In genomic region chr6:14861491-14861943, GRCh38 we compare ENCODE assay signal across 1 cellular context.
TF ChIP-seq lines count a peak whose summit lies in the region.

No MANE protein-coding gene starts in this region.

TF ChIP-seq in K562, 482 proteins besides CTCF, POLR2A, EP300 and RAD21 (continued from another document and continues in another):
- TF ChIP-seq MAX (CRISPR knock-in tag; IDR thresholded peaks at IDR 0.05), result no peak
- peak; percentile 78 to 84; a peak in 3 of 4 replicates for TF ChIP-seq KDM1A (IDR thresholded peaks at IDR 0.05)
- peak; percentile 34; the same call in 1 of the 2 replicates for TF ChIP-seq MTA3 (IDR thresholded peaks at IDR 0.05; ENCODE audit: borderline replicate concordance)
- no peak for TF ChIP-seq KAT2B (IDR thresholded peaks at IDR 0.05; ENCODE audit: low read depth, low read length)
- no peak for TF ChIP-seq UBTF (IDR thresholded peaks at IDR 0.05; ENCODE audit: borderline replicate concordance in 1 of 2, low read depth in 2 of 2, low read length in 2 of 2)
- TF ChIP-seq HSF4 (CRISPR knock-in tag; IDR thresholded peaks at IDR 0.05; ENCODE audit: borderline replicate concordance), result no peak
- no peak for TF ChIP-seq TFAP4 (CRISPR knock-in tag; IDR thresholded peaks at IDR 0.05; ENCODE audit: borderline replicate concordance)
- no peak for TF ChIP-seq CHD2 (IDR thresholded peaks at IDR 0.05; ENCODE audit: low read depth, low read length)
- TF ChIP-seq PRDM10 (IDR thresholded peaks at IDR 0.05; ENCODE audit: partially characterized antibody), result peak; percentile 31
- no peak for TF ChIP-seq ZNF3 (CRISPR knock-in tag; IDR thresholded peaks at IDR 0.05)
- TF ChIP-seq HES1 (IDR thresholded peaks at IDR 0.05; ENCODE audit: low read depth), result no peak
- TF ChIP-seq NFATC3 (IDR thresholded peaks at IDR 0.05), result no peak
- peak; percentile 21; the same call in 1 of the 2 replicates for TF ChIP-seq ATF7 (IDR thresholded peaks at IDR 0.05)
- no peak for TF ChIP-seq MCM7 (IDR thresholded peaks at IDR 0.05)
- 0 out of 2 replicates have a peak, but pooled peaks have one; percentile 21 for TF ChIP-seq ZNF316 (IDR thresholded peaks at IDR 0.05)
- peak; percentile 92 for TF ChIP-seq CTBP1 (IDR thresholded peaks at IDR 0.05; ENCODE audit: borderline replicate concordance)
- TF ChIP-seq MLX (CRISPR knock-in tag; conservative IDR thresholded peaks at IDR 0.05), result no peak
- TF ChIP-seq NCOA6 (IDR thresholded peaks at IDR 0.05), result no peak
- no peak for TF ChIP-seq TEAD2 (tag; IDR thresholded peaks at IDR 0.05)
- TF ChIP-seq TCF3 (CRISPR knock-in tag; IDR thresholded peaks at IDR 0.05), result peak; percentile 44; the same call in 1 of the 2 replicates
- TF ChIP-seq TSC22D4 (tag; IDR thresholded peaks at IDR 0.05), result no peak
- TF ChIP-seq WHSC1 (IDR thresholded peaks at IDR 0.05; ENCODE audit: low read length), result no peak
- no peak for TF ChIP-seq ZNF408 (CRISPR knock-in tag; IDR thresholded peaks at IDR 0.05; ENCODE audit: low read depth)
- TF ChIP-seq NRF1 (conservative IDR thresholded peaks at IDR 0.05 in 1 of 2, IDR thresholded peaks at IDR 0.05 in 1 of 2), result no peak
- peak; percentile 79; the same call in 1 of the 2 replicates for TF ChIP-seq HDAC2 (IDR thresholded peaks at IDR 0.05)
- TF ChIP-seq ZNF76 (CRISPR knock-in tag; IDR thresholded peaks at IDR 0.05; ENCODE audit: borderline replicate concordance), result no peak
- TF ChIP-seq NBN (IDR thresholded peaks at IDR 0.05; ENCODE audit: low read depth), result no peak
- TF ChIP-seq ZNF830 (CRISPR knock-in tag; IDR thresholded peaks at IDR 0.05), result no peak
- no peak for TF ChIP-seq CSDE1 (IDR thresholded peaks at IDR 0.05)
- no peak for TF ChIP-seq STAG1 (CRISPR knock-in tag; IDR thresholded peaks at IDR 0.05; ENCODE audit: borderline replicate concordance)
- peak; percentile 56 to 92 for TF ChIP-seq RCOR1 (IDR thresholded peaks at IDR 0.05; ENCODE audit: borderline replicate concordance in 1 of 2, low read depth in 2 of 2, low read length in 2 of 2)
- TF ChIP-seq SREBF1 (IDR thresholded peaks at IDR 0.05; ENCODE audit: borderline replicate concordance, low read depth, low read length), result no peak
- no peak for TF ChIP-seq BRF1 (IDR thresholded peaks at IDR 0.05; ENCODE audit: borderline replicate concordance, extremely low read depth, insufficient read length)
- no peak for TF ChIP-seq KHSRP (IDR thresholded peaks at IDR 0.05)
- no peak for TF ChIP-seq HNRNPK (IDR thresholded peaks at IDR 0.05; ENCODE audit: low read depth, low read length, poor library complexity, severe bottlenecking)
- TF ChIP-seq SAFB2 (IDR thresholded peaks at IDR 0.05; ENCODE audit: borderline replicate concordance, low read depth, low read length, severe bottlenecking), result no peak
- TF ChIP-seq TAL1 (IDR thresholded peaks at IDR 0.05), result 0 out of 2 replicates have a peak, but pooled peaks have one; percentile 26
- no peak for TF ChIP-seq ZNF518B (CRISPR knock-in tag; IDR thresholded peaks at IDR 0.05)
- no peak for TF ChIP-seq PCBP2 (IDR thresholded peaks at IDR 0.05; ENCODE audit: low read depth, low read length, poor library complexity, severe bottlenecking)
- no peak for TF ChIP-seq BRF2 (IDR thresholded peaks at IDR 0.05; ENCODE audit: borderline replicate concordance, insufficient read depth, insufficient read length)
- TF ChIP-seq ZNF639 (CRISPR knock-in tag; conservative IDR thresholded peaks at IDR 0.05 in 1 of 2, IDR thresholded peaks at IDR 0.05 in 1 of 2), result no peak
- TF ChIP-seq TBP (optimal IDR thresholded peaks at IDR 0.05; ENCODE audit: low read depth, low read length), result peak; percentile 47
- no peak for TF ChIP-seq SRSF1 (IDR thresholded peaks at IDR 0.05; ENCODE audit: low read depth, low read length)
- no peak for TF ChIP-seq HEY1 (CRISPR knock-in tag; IDR thresholded peaks at IDR 0.05; ENCODE audit: borderline replicate concordance)
- peak; percentile 58; the same call in 1 of the 2 replicates for TF ChIP-seq ARID1B (IDR thresholded peaks at IDR 0.05)
- peak; percentile 25; the same call in 1 of the 2 replicates for TF ChIP-seq GATA2 (CRISPR knock-in tag; IDR thresholded peaks at IDR 0.05)
- no peak for TF ChIP-seq PML (IDR thresholded peaks at IDR 0.05; ENCODE audit: low read length)
- TF ChIP-seq MECOM (CRISPR knock-in tag; IDR thresholded peaks at IDR 0.05), result no peak
- 0 out of 2 replicates have a peak, but pooled peaks have one; percentile 13 for TF ChIP-seq EHMT2 (IDR thresholded peaks at IDR 0.05)
- TF ChIP-seq KAT8 (IDR thresholded peaks at IDR 0.05; ENCODE audit: low read depth), result no peak
- TF ChIP-seq ELF4 (CRISPR knock-in tag; IDR thresholded peaks at IDR 0.05), result no peak
- no peak for TF ChIP-seq NR4A1 (CRISPR knock-in tag; IDR thresholded peaks at IDR 0.05)
- no peak for TF ChIP-seq NR4A1 (tag; IDR thresholded peaks at IDR 0.05)
- no peak for TF ChIP-seq VEZF1 (CRISPR knock-in tag; IDR thresholded peaks at IDR 0.05)
